Comparison of ENCODE assay signal across 18 cellular contexts in genomic region chr1:203055166-203055799, GRCh38. TPM values are rescaled to one million over a fixed set of nuclear protein-coding genes. Genes with fewer than 3 reads are reported as not detected.
A peak's percentile ranks its signal among the peaks of the same experiment; 100 is the strongest.
DNase-seq lines count a peak whose midpoint lies in the region; ATAC-seq and TF ChIP-seq lines count a peak whose summit lies in the region.
"Had no signal": no experiment of that assay in that cellular context is flagged by ENCODE, and none has a peak within 500 bp of the region (broad histone marks: within the 10 kb centered on the region; RNA-seq: fewer than 3 reads in every experiment).

No MANE protein-coding gene starts in this region.

- H2BK12ac ChIP-seq in neuronal stem cell (ENCODE audit: low read length): no peak overlapping the region

- H2BK120ac ChIP-seq in neuronal stem cell (ENCODE audit: low read depth, low read length): no peak overlapping the region

- H3K79me1 ChIP-seq in neuronal stem cell (ENCODE audit: low read depth, low read length): no peaks in the 10 kb centered on the region

- H3K4me1 ChIP-seq in neuronal stem cell (ENCODE audit: control insufficient read depth in 2 of 2, insufficient read depth in 1 of 2, low read depth in 1 of 2, low read length in 2 of 2): peaks cover 0 to 11% of the 10 kb centered on the region in 2 donors

- no peak overlapping the region for H2AFZ ChIP-seq in neuronal stem cell (ENCODE audit: low read length)

- no peak overlapping the region for H3K14ac ChIP-seq in neuronal stem cell (ENCODE audit: low read length)

- H3K9ac ChIP-seq in neuronal stem cell (ENCODE audit: low read depth, low read length, poor library complexity): peak overlapping the region; percentile 18

- no peak for TF ChIP-seq POLR2A in erythroblast (IDR thresholded peaks at IDR 0.05; ENCODE audit: low read length)

- WGBS in neuronal stem cell (ENCODE audit: extremely low coverage in 2 of 2, insufficient read length in 2 of 2, insufficient replicate concordance in 1 of 2), 2 donors: no CpG with 5 or more reads among the region's 24 CpGs

- H3K9me3 ChIP-seq in neuronal stem cell (replicated peaks in 1 of 2; ENCODE audit: control insufficient read depth in 2 of 2, insufficient read depth in 1 of 2, low read depth in 1 of 2, low read length in 2 of 2): no peaks in the 10 kb centered on the region
- H3K9me3 ChIP-seq: heart right ventricle, neutrophil, stomach had no signal

- peak overlapping the region; percentile 42 for H3K4ac ChIP-seq in neuronal stem cell (ENCODE audit: low read length)

- H3K4me3 ChIP-seq in neuronal stem cell (ENCODE audit: low read length in 2 of 2): no peak overlapping the region
- H3K4me3 ChIP-seq: dorsolateral prefrontal cortex, heart right ventricle, stomach had no signal

- no peak overlapping the region for H2BK5ac ChIP-seq in neuronal stem cell (ENCODE audit: low read length)

- ATAC-seq in GM18520 (IDR thresholded peaks at IDR 0.05; ENCODE audit: unreplicated experiment) (no peak), GM19463 (IDR thresholded peaks at IDR 0.05; ENCODE audit: unreplicated experiment) (no peak)
- ATAC-seq: activated T-helper 17 cell treated with anti-CD3 and anti-CD28 coated beads, Interleukin-2, amount 50 U/mL, for 72 hours; CD8-positive, alpha-beta T cell; heart right ventricle had no signal

- no peak overlapping the region for H3K27ac ChIP-seq in neuronal stem cell (replicated peaks; ENCODE audit: low read length)
- H3K27ac ChIP-seq: dorsolateral prefrontal cortex, heart right ventricle, neutrophil, stomach had no signal

- peak overlapping the region; percentile 19 for H4K8ac ChIP-seq in neuronal stem cell (ENCODE audit: low read depth, low read length)

- no peak overlapping the region for H3K4me2 ChIP-seq in neuronal stem cell (ENCODE audit: insufficient read depth, low read length, poor library complexity, severe bottlenecking)

- peaks cover 0 to 40% (median 0%) of the 10 kb centered on the region in 3 experiments for H3K27me3 ChIP-seq in neuronal stem cell (ENCODE audit: control insufficient read depth in 3 of 3, insufficient read depth in 3 of 3, low read depth in 1 of 3, low read length in 3 of 3)
- H3K27me3 ChIP-seq: dorsolateral prefrontal cortex, heart right ventricle had no signal

- no peak overlapping the region for H4K91ac ChIP-seq in neuronal stem cell (ENCODE audit: low read depth, low read length, poor library complexity)

- no peak overlapping the region for H3K23ac ChIP-seq in neuronal stem cell (ENCODE audit: low read depth, low read length, poor library complexity)

- DNase-seq in DMS53 (lab: John Stamatoyannopoulos, UW) (peak; percentile 29), DMS53 treated with DMSO at 0.1 percent for 48 hours (lab: John Stamatoyannopoulos, UW; ENCODE audit: unreplicated experiment) (no peak), MV-4-11 (lab: John Stamatoyannopoulos, UW) (peak; percentile 12), erythroblast (lab: John Stamatoyannopoulos, UW) (peak; percentile 15 to 21), neuronal stem cell (ENCODE audit: low spot score) (no peak), cortex of kidney (lab: John Stamatoyannopoulos, UW) (no peak)
- DNase-seq: CD8-positive, alpha-beta T cell; dorsolateral prefrontal cortex; EL; heart right ventricle; NCI-H146; stomach had no signal

- peak overlapping the region; percentile 8 for H2AK5ac ChIP-seq in neuronal stem cell (ENCODE audit: low read depth, low read length)

- H3K18ac ChIP-seq in neuronal stem cell (ENCODE audit: low read length): peak overlapping the region; percentile 64

- H2BK15ac ChIP-seq in neuronal stem cell (ENCODE audit: low read length): peak overlapping the region; percentile 65

- no peaks in the 10 kb centered on the region for H3K36me3 ChIP-seq in neuronal stem cell (replicated peaks in 1 of 2; ENCODE audit: control insufficient read depth in 2 of 2, insufficient read depth in 2 of 2, low read length in 2 of 2)
- H3K36me3 ChIP-seq: neutrophil, stomach had no signal

RNA-seq across cellular contexts. Expression of gene PPFIA4, which starts 29.0 kb away (rescaled TPM):
- 2.6 TPM for polyA plus RNA-seq in neuronal stem cell (2013, experiment 1 of 2)
- polyA plus RNA-seq in neuronal stem cell (2013, experiment 2 of 2): 2.8 TPM

RNA-seq across cellular contexts. Expression of gene MYOG, which starts 30.5 kb away (rescaled TPM):
- polyA plus RNA-seq in neuronal stem cell (2013, experiment 1 of 2): 0.04 TPM
- polyA plus RNA-seq in neuronal stem cell (2013, experiment 2 of 2): 0.06 TPM
- polyA plus RNA-seq: esophagus, stomach, urinary bladder had no signal

RNA-seq across cellular contexts. Expression of gene TMEM183A, which starts 48.1 kb away (rescaled TPM):
- 63.8 TPM for polyA plus RNA-seq in neuronal stem cell (2013, experiment 1 of 2)
- 62.6 TPM for polyA plus RNA-seq in neuronal stem cell (2013, experiment 2 of 2)

Comparison
In these comparisons a context has a peak if more than half of its experiments do, and no peak if none do; other contexts are left out.
1. DNase-seq: peak in DMS53 (single experiment), MV-4-11 (single experiment) and erythroblast (2 of 2); none in DMS53 treated with DMSO at 0.1 percent for 48 hours (single experiment), neuronal stem cell (single experiment) and cortex of kidney (single experiment).